In the genomic region with DNA sequence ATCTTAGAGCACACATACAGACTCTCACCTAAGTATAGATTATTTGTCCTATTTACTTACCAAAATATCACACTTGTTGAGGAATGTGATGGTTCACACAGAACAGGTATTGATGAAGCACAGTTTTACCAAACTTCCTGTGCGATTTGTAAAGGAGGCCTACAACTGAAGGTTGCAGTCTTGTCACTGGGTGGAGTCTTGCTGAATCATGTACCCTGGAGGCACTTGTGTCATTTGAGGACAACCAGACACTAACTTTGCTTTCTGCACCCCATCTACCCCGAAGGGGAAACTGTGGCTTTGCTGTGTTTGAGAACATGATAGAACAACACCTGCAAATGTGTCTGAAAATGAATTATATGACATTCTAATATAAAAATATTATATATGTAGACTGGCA, we compare ENCODE assay signal across 1 cellular context.
TF ChIP-seq lines count a peak whose summit lies in the region.

No MANE protein-coding gene starts in this region.

TF ChIP-seq in IMR-90, 13 proteins besides CTCF, POLR2A, EP300 and RAD21:
- TF ChIP-seq NFE2L2 (IDR thresholded peaks at IDR 0.05; ENCODE audit: low read depth, low read length) (no peak), MAZ (IDR thresholded peaks at IDR 0.05; ENCODE audit: borderline replicate concordance, low read depth, low read length) (no peak), ELK1 (IDR thresholded peaks at IDR 0.05; ENCODE audit: borderline replicate concordance, low read depth, low read length) (no peak), RFX5 (IDR thresholded peaks at IDR 0.05; ENCODE audit: low read depth, low read length) (no peak), CEBPB (IDR thresholded peaks at IDR 0.05; ENCODE audit: low read depth, low read length) (no peak), MAFK (IDR thresholded peaks at IDR 0.05; ENCODE audit: low read depth, low read length) (no peak), SMC3 (IDR thresholded peaks at IDR 0.05; ENCODE audit: low read depth, low read length) (no peak), MXI1 (IDR thresholded peaks at IDR 0.05; ENCODE audit: borderline replicate concordance, low read depth, low read length) (no peak)
